In genomic region chr3:184965639-184966430, GRCh38 we compare ENCODE assay signal across 17 cellular contexts.
A peak's percentile ranks its signal among the peaks of the same experiment; 100 is the strongest.
DNase-seq lines count a peak whose midpoint lies in the region; ATAC-seq, FAIRE-seq and TF ChIP-seq lines count a peak whose summit lies in the region.
"Had no signal": no experiment of that assay in that cellular context is flagged by ENCODE, and none has a peak within 500 bp of the region (broad histone marks: within the 10 kb centered on the region; RNA-seq: fewer than 3 reads in every experiment).

No MANE protein-coding gene starts in this region.

- peaks cover 0 to 6% of the 10 kb centered on the region in 2 donors for H3K4me1 ChIP-seq in naive thymus-derived CD4-positive, alpha-beta T cell (ENCODE audit: control insufficient read depth in 2 of 2, insufficient read depth in 2 of 2, low read length in 2 of 2)
- H3K4me1 ChIP-seq: BLaER1 treated with 17β-estradiol and CSF1 and Interleukin-3, amounts not matched to agents 10 nM and 100 nM; Peyer's patch had no signal

- no peak for TF ChIP-seq POLR2A in H54 (IDR thresholded peaks at IDR 0.05; ENCODE audit: low read depth, low read length)

- FAIRE-seq in H54 (lab: Jason Lieb, UNC) = peak; percentile 80

- no peak overlapping the region for H3K4me3 ChIP-seq in WERI-Rb-1 (ENCODE audit: low read depth, low read length)
- no peak overlapping the region for H3K4me3 ChIP-seq in naive thymus-derived CD4-positive, alpha-beta T cell (ENCODE audit: low read length)
- H3K4me3 ChIP-seq: BLaER1 treated with 17β-estradiol and CSF1 and Interleukin-3, amounts not matched to agents 10 nM and 100 nM; Peyer's patch had no signal

- H3K36me3 Mint-ChIP-seq in naive thymus-derived CD4-positive, alpha-beta T cell = peaks cover 13 to 71% (median 41%) of the 10 kb centered on the region in 5 donors

- ATAC-seq in naive thymus-derived CD4-positive, alpha-beta T cell = no peak
- ATAC-seq: HCT116 had no signal

- no peaks in the 10 kb centered on the region for H3K9me3 Mint-ChIP-seq in naive thymus-derived CD4-positive, alpha-beta T cell
- H3K9me3 Mint-ChIP-seq: IgD-negative memory B cell had no signal

- H3K4me1 Mint-ChIP-seq in naive thymus-derived CD4-positive, alpha-beta T cell = peaks cover 10 to 24% (median 17%) of the 10 kb centered on the region in 7 donors

- intact Hi-C loops in naive thymus-derived CD4-positive, alpha-beta T cell (cut with micrococcal nuclease) = no loop called here

- H3K27me3 ChIP-seq in WERI-Rb-1 (ENCODE audit: insufficient read depth, low read depth, severe bottlenecking) = no peaks in the 10 kb centered on the region
- no peaks in the 10 kb centered on the region for H3K27me3 ChIP-seq in naive thymus-derived CD4-positive, alpha-beta T cell (ENCODE audit: control insufficient read depth in 2 of 2, insufficient read depth in 2 of 2, low read length in 2 of 2)
- H3K27me3 ChIP-seq: BLaER1 treated with 17β-estradiol and CSF1 and Interleukin-3, amounts not matched to agents 10 nM and 100 nM; Peyer's patch had no signal

- peak overlapping the region in 2 of 10 donors; percentile 3 to 5 for H3K4me3 Mint-ChIP-seq in naive thymus-derived CD4-positive, alpha-beta T cell
- H3K4me3 Mint-ChIP-seq: IgD-negative memory B cell had no signal

- DNase-seq in NCI-H82 (lab: John Stamatoyannopoulos, UW) = peak; percentile 15
- DNase-seq in NCI-H82 treated with DMSO at 0.1 percent for 48 hours (lab: John Stamatoyannopoulos, UW; ENCODE audit: unreplicated experiment) = no peak
- no peak for DNase-seq in H54 (ENCODE audit: insufficient read length, low spot score)
- DNase-seq in WERI-Rb-1 = peak; percentile 11
- no peak for DNase-seq in naive thymus-derived CD4-positive, alpha-beta T cell
- DNase-seq in globus pallidus (ENCODE audit: low spot score) = no peak
- DNase-seq in activated CD4-positive, CD25-positive, alpha-beta regulatory T cell (lab: John Stamatoyannopoulos, UW) = no peak
- no peak for DNase-seq in LoVo (ENCODE audit: low spot score)
- DNase-seq: NCI-H1092, NCI-H345, NCI-H748 treated with DMSO at 0.1 percent for 48 hours, Peyer's patch, Right ventricle myocardium superior had no signal

- peak overlapping the region in 5 of 9 donors; percentile 13 to 50 (median 15) for H3K27ac Mint-ChIP-seq in naive thymus-derived CD4-positive, alpha-beta T cell
- H3K27ac Mint-ChIP-seq: IgD-negative memory B cell had no signal

- no peaks in the 10 kb centered on the region; the same call in 1 of the 2 replicates for H3K36me3 ChIP-seq in WERI-Rb-1
- peaks cover 0 to 24% (median 0%) of the 10 kb centered on the region in 3 experiments for H3K36me3 ChIP-seq in naive thymus-derived CD4-positive, alpha-beta T cell (ENCODE audit: control insufficient read depth in 2 of 3, insufficient read depth in 3 of 3, low read length in 3 of 3)

- CTCF ChIA-PET in naive thymus-derived CD4-positive, alpha-beta T cell (lab: Charles Lee) = no interaction called here

- POLR2A ChIA-PET in naive thymus-derived CD4-positive, alpha-beta T cell (lab: Charles Lee) = no interaction called here

- H3K27me3 Mint-ChIP-seq in naive thymus-derived CD4-positive, alpha-beta T cell = no peaks in the 10 kb centered on the region
- H3K27me3 Mint-ChIP-seq: IgD-negative memory B cell had no signal

- H3K27ac ChIP-seq in WERI-Rb-1 = no peak overlapping the region
- H3K27ac ChIP-seq in naive thymus-derived CD4-positive, alpha-beta T cell (ENCODE audit: low read depth, low read length) = no peak overlapping the region
- H3K27ac ChIP-seq: 22Rv1; BLaER1 treated with 17β-estradiol and CSF1 and Interleukin-3, amounts not matched to agents 10 nM and 100 nM; Peyer's patch had no signal

- TF ChIP-seq CTCF in WERI-Rb-1 (IDR thresholded peaks at IDR 0.05; ENCODE audit: low read depth, low read length) = 0 out of 2 replicates have a peak, but pooled peaks have one; percentile 7

- H3K9me3 ChIP-seq in WERI-Rb-1 (ENCODE audit: severe bottlenecking) = no peaks in the 10 kb centered on the region
- no peaks in the 10 kb centered on the region for H3K9me3 ChIP-seq in naive thymus-derived CD4-positive, alpha-beta T cell (ENCODE audit: control insufficient read depth in 2 of 3, low read length in 3 of 3)
- H3K9me3 ChIP-seq: BLaER1 treated with 17β-estradiol and CSF1 and Interleukin-3, amounts not matched to agents 10 nM and 100 nM; Peyer's patch had no signal

Comparison
In these comparisons a context has a peak if more than half of its experiments do, and no peak if none do; other contexts are left out.
1. DNase-seq: peak in NCI-H82 (single experiment) and WERI-Rb-1 (single experiment); none in NCI-H82 treated with DMSO at 0.1 percent for 48 hours (single experiment), H54 (single experiment), naive thymus-derived CD4-positive, alpha-beta T cell (0 of 9), globus pallidus (single experiment), activated CD4-positive, CD25-positive, alpha-beta regulatory T cell (0 of 4) and LoVo (single experiment).